Comparison of ENCODE assay signal across 13 cellular contexts in genomic region chr6:122839906-122840305, GRCh38. TPM values are rescaled to one million over a fixed set of nuclear protein-coding genes. Genes with fewer than 3 reads are reported as not detected.
DNase-seq lines count a peak whose midpoint lies in the region; ATAC-seq, FAIRE-seq and TF ChIP-seq lines count a peak whose summit lies in the region.
"Had no signal": no experiment of that assay in that cellular context is flagged by ENCODE, and none has a peak within 500 bp of the region (broad histone marks: within the 10 kb centered on the region; RNA-seq: fewer than 3 reads in every experiment).

No MANE protein-coding gene starts in this region.

- no peaks in the 10 kb centered on the region for H4K20me1 ChIP-seq in DND-41 (ENCODE audit: insufficient read depth, low read length)

- TF ChIP-seq POLR2A in GM12892 (IDR thresholded peaks at IDR 0.05; ENCODE audit: low read depth, low read length): no peak

- ATAC-seq in DND-41 (ENCODE audit: insufficient read depth, low read depth): no peak
- ATAC-seq in GM19467 (IDR thresholded peaks at IDR 0.05; ENCODE audit: unreplicated experiment): peak; percentile 18
- peak; percentile 20 for ATAC-seq in HG03159 (IDR thresholded peaks at IDR 0.05; ENCODE audit: unreplicated experiment)
- no peak for ATAC-seq in HG02840 (IDR thresholded peaks at IDR 0.05; ENCODE audit: low FRiP score, unreplicated experiment)

- H3K9me3 ChIP-seq in DND-41 (ENCODE audit: insufficient read depth, low read length, severe bottlenecking) (no peaks in the 10 kb centered on the region), left ventricle myocardium inferior (replicated peaks) (no peaks in the 10 kb centered on the region)
- H3K9me3 ChIP-seq: esophagus squamous epithelium, ovary had no signal

- H3K4me3 ChIP-seq in DND-41 (ENCODE audit: low read depth in 1 of 2, low read length in 2 of 2) (no peak overlapping the region), left ventricle myocardium inferior (no peak overlapping the region)
- H3K4me3 ChIP-seq: esophagus squamous epithelium, ovary had no signal

- no peaks in the 10 kb centered on the region for H3K36me3 ChIP-seq in DND-41 (ENCODE audit: insufficient read depth, low read length)
- H3K36me3 ChIP-seq in left ventricle myocardium inferior: no peaks in the 10 kb centered on the region
- H3K36me3 ChIP-seq: esophagus squamous epithelium, ovary had no signal

- no peak overlapping the region for H3K4me2 ChIP-seq in DND-41 (ENCODE audit: insufficient read depth, low read length)

- H3K79me2 ChIP-seq in DND-41 (ENCODE audit: insufficient read depth, low read length): no peaks in the 10 kb centered on the region

- no peak for DNase-seq in DND-41
- DNase-seq in cerebellum (ENCODE audit: low spot score): peak; percentile 4
- DNase-seq in GM12892 (ENCODE audit: insufficient read length): no peak
- no peak for DNase-seq in DMS153 (lab: John Stamatoyannopoulos, UW)
- no peak for DNase-seq in left ventricle myocardium inferior
- DNase-seq: activated naive CD8-positive, alpha-beta T cell treated with anti-CD3 and anti-CD28 coated beads, Interleukin-2, amount 10 ng/mL, durations not matched to agents 7 days and 5 days; cerebellar nuclear complex; esophagus squamous epithelium had no signal

- H3K27me3 ChIP-seq in DND-41 (ENCODE audit: insufficient read depth, low read length, poor library complexity) (no peaks in the 10 kb centered on the region), left ventricle myocardium inferior (ENCODE audit: low read depth) (peaks cover 23% of the 10 kb centered on the region)
- H3K27me3 ChIP-seq: esophagus squamous epithelium, ovary had no signal

- H3K27ac ChIP-seq in DND-41 (ENCODE audit: low read length): no peak overlapping the region
- H3K27ac ChIP-seq in left ventricle myocardium inferior (replicated peaks): no peak overlapping the region
- H3K27ac ChIP-seq: esophagus squamous epithelium, ovary had no signal

- TF ChIP-seq CTCF in DND-41 (IDR thresholded peaks at IDR 0.05; ENCODE audit: borderline replicate concordance, extremely low read depth, low read length, poor library complexity, severe bottlenecking) (no peak), left ventricle myocardium inferior (IDR thresholded peaks at IDR 0.05; ENCODE audit: borderline replicate concordance) (no peak)

- peak overlapping the region; percentile 62; the same call in 1 of the 2 replicates for H2AFZ ChIP-seq in DND-41 (ENCODE audit: low read depth, low read length)

- intact Hi-C loops in left ventricle myocardium inferior (cut with micrococcal nuclease): loop anchor here (5.0 kb wide), 2 partner anchors 93 to 108 kb away; no protein-coding TSS in a partner anchor

- no peaks in the 10 kb centered on the region for H3K4me1 ChIP-seq in DND-41 (ENCODE audit: insufficient read depth, low read length)
- no peaks in the 10 kb centered on the region for H3K4me1 ChIP-seq in left ventricle myocardium inferior
- H3K4me1 ChIP-seq: esophagus squamous epithelium had no signal

- H3K9ac ChIP-seq in DND-41 (ENCODE audit: low read depth, low read length): no peak overlapping the region

- no peak for FAIRE-seq in GM12892 (lab: Jason Lieb, UNC)

RNA-seq across cellular contexts. Expression of gene SMPDL3A, which starts 50.8 kb away (rescaled TPM):
- 11.3 TPM for total RNA-seq in cerebellum
- not detected for polyA plus RNA-seq in GM12892 (2012; ENCODE audit: missing spikeins)
- 3.8 TPM for total RNA-seq in left ventricle myocardium inferior
- total RNA-seq: OCI-LY7 had no signal

Comparison
In these comparisons a context has a peak if more than half of its experiments do, and no peak if none do; other contexts are left out.
1. ATAC-seq: peak in GM19467 (single experiment) and HG03159 (single experiment); none in DND-41 (single experiment) and HG02840 (single experiment).